ENCODE assay signal across 8 cellular contexts in the genomic region with DNA sequence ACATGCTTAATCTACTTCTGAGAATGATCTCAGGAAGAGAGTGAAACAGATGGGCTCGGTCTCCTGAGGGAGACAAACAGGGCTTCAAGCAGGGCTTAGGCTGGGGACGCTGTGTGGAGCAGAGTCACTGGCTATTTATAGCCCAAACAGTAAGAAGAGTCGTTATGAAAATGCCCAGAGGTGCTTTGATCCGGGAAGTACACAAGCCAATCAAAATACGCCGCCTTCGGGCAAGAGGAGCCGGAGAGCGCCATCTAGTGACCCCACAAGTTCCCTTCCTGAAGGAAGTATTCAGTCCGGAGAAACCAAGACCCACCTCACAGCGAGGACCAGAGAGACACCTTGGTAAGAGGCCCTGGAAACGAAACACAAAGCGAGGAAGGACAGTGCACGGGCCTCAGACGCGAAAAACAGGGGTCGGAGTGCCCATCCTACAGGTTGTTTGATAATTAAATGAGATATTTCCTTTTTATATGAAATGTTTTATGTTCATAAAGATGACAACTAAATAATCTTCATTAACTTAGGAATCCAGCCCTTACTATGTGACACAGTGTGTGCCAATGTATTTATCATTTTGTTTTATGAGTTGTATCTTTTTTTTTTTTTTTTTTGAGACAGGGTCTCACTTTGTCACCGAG. TPM values are rescaled to one million over a fixed set of nuclear protein-coding genes. Genes with fewer than 3 reads are reported as not detected.
DNase-seq lines count a peak whose midpoint lies in the region; ATAC-seq, FAIRE-seq and TF ChIP-seq lines count a peak whose summit lies in the region.

No MANE protein-coding gene starts in this region.

- H3K4me3 Mint-ChIP-seq in HFFc6: peak overlapping the region; percentile 73

- TF ChIP-seq CTCF in GM06990 (IDR thresholded peaks at IDR 0.05; ENCODE audit: insufficient read depth, low read length, poor library complexity, severe bottlenecking) (peak; percentile 86), HFFc6 (IDR thresholded peaks at IDR 0.05) (peak; percentile 91), pancreas (IDR thresholded peaks at IDR 0.05) (peak; percentile 73 to 80 (median 76))

- peaks cover 7% of the 10 kb centered on the region for H3K36me3 Mint-ChIP-seq in HFFc6 (ENCODE audit: low read depth)

- peaks cover 18% of the 10 kb centered on the region for H3K9me3 Mint-ChIP-seq in HFFc6

- peak; percentile 77 for DNase-seq in GM06990 (ENCODE audit: extremely low read depth, insufficient read length)
- peak; percentile 96 for DNase-seq in HFFc6
- peak; percentile 94 for DNase-seq in NAMALWA (ENCODE audit: low spot score)
- DNase-seq in SJCRH30: peak; percentile 88 to 93
- peak; percentile 27 to 64 (median 46) for DNase-seq in activated naive CD4-positive, alpha-beta T cell (lab: John Stamatoyannopoulos, UW)
- peak; percentile 89 for DNase-seq in germinal center (ENCODE audit: low spot score)
- peak; percentile 58 to 88 (median 84) for DNase-seq in pancreas

- H3K27me3 ChIP-seq in GM06990 (replicated peaks; ENCODE audit: control insufficient read depth, insufficient read depth, low read length): no peaks in the 10 kb centered on the region
- H3K27me3 ChIP-seq in SJCRH30: no peaks in the 10 kb centered on the region
- H3K27me3 ChIP-seq in pancreas: no peaks in the 10 kb centered on the region
- no peaks in the 10 kb centered on the region for H3K27me3 ChIP-seq in thymus (ENCODE audit: control insufficient read depth, insufficient read depth)

- peak; percentile 47 for FAIRE-seq in pancreas (lab: Jason Lieb, UNC)

- H3K4me1 ChIP-seq in SJCRH30 (no peaks in the 10 kb centered on the region), pancreas (peaks cover 0 to 8% (median 2%) of the 10 kb centered on the region in 3 donors), thymus (ENCODE audit: control insufficient read depth, insufficient read depth, low read length) (no peaks in the 10 kb centered on the region)

- peak overlapping the region; percentile 46 for H3K4me3 ChIP-seq in GM06990 (replicated peaks; ENCODE audit: low read depth, low read length)
- peak overlapping the region; percentile 55 for H3K4me3 ChIP-seq in SJCRH30
- peak overlapping the region in 2 of 4 donors; percentile 20 to 30 for H3K4me3 ChIP-seq in pancreas
- H3K4me3 ChIP-seq in thymus (ENCODE audit: low read length): peak overlapping the region; percentile 22

- H3K36me3 ChIP-seq in GM06990 (ENCODE audit: control insufficient read depth, insufficient read depth, low read length) (no peaks in the 10 kb centered on the region), SJCRH30 (no peaks in the 10 kb centered on the region), pancreas (no peaks in the 10 kb centered on the region), thymus (ENCODE audit: control insufficient read depth, insufficient read depth) (no peaks in the 10 kb centered on the region)

- WGBS in pancreas, 2 donors: 5 to 6% methylated on average over 17 to 18 of the region's 18 CpGs
- WGBS in thymus: 12% methylated on average over 18 of the region's 18 CpGs

- peaks cover 38% of the 10 kb centered on the region for H3K4me1 Mint-ChIP-seq in HFFc6 (ENCODE audit: low read depth)

- H3K27ac ChIP-seq in SJCRH30 (peak overlapping the region; percentile 51), pancreas (peak overlapping the region in 1 of 4 donors; percentile 39), thymus (ENCODE audit: low read depth) (no peak overlapping the region)

- intact Hi-C loops in pancreas (cut with DNase I): loop anchor here in 1 of 3 donors (10.0 kb wide), 1 partner anchor 194 kb away; a partner anchor contains a TSS

- H3K27me3 Mint-ChIP-seq in HFFc6 (ENCODE audit: insufficient read depth): peaks cover 6% of the 10 kb centered on the region; the same call in 1 of the 2 replicates

- H3K27ac Mint-ChIP-seq in HFFc6: peak overlapping the region; percentile 91

- H3K9me3 ChIP-seq in SJCRH30 (replicated peaks) (no peaks in the 10 kb centered on the region), pancreas (no peaks in the 10 kb centered on the region), thymus (ENCODE audit: control insufficient read depth) (no peaks in the 10 kb centered on the region)

- ATAC-seq in pancreas: peak; percentile 76 to 96 (median 88)

RNA-seq across cellular contexts. Expression of a gene that starts 25.0 kb away (rescaled TPM):
- 10 to 100 TPM; 21.3 to 27.2 (median 25.6) TPM for total RNA-seq in HFFc6 (2021; fragmentation: NEBNext Ultra II Directional; extraction: Animal tissue kit (Norgen Biotek cat#: 25700))
- 25.7 and 26.4 TPM in 2 replicates for total RNA-seq in SJCRH30 (2014; rRNA removed; shearing (Covaris generic))
- total RNA-seq in pancreas: 10 to 100 TPM in 4 of 6 donors, 1 to 10 TPM in 2; 8.9 to 17.9 (median 11.9) TPM
- polyA plus RNA-seq in pancreas (10 to 100 TPM in 1 of 2 donors, 1 to 10 TPM in 1; 6.9 to 17.8 TPM), thymus (19.3 TPM)

Comparison
In these comparisons a context has a peak if more than half of its experiments do, and no peak if none do; other contexts are left out.
1. DNase-seq: peak in every context shown above with its lines; median percentile 96 in HFFc6; 94 in NAMALWA; 90 in SJCRH30; 89 in germinal center; 84 in pancreas; 77 in GM06990; 46 in activated naive CD4-positive, alpha-beta T cell.